In genomic region chr17:82582208-82582607, GRCh38 we compare ENCODE assay signal across 24 cellular contexts.
A peak's percentile ranks its signal among the peaks of the same experiment; 100 is the strongest.
DNase-seq lines count a peak whose midpoint lies in the region; ATAC-seq and TF ChIP-seq lines count a peak whose summit lies in the region.
"Had no signal": no experiment of that assay in that cellular context is flagged by ENCODE, and none has a peak within 500 bp of the region (broad histone marks: within the 10 kb centered on the region; RNA-seq: fewer than 3 reads in every experiment).

No MANE protein-coding gene starts in this region.

- H3K9ac ChIP-seq in BLaER1 treated with 17β-estradiol and CSF1 and Interleukin-3, amounts not matched to agents 10 nM and 100 nM: peak overlapping the region in 8 of 11 experiments; percentile 0 to 56 (median 30); a peak in 5 of 22 replicates
- peak overlapping the region; percentile 19 for H3K9ac ChIP-seq in GM23248

- H3K27me3 ChIP-seq in BLaER1 treated with 17β-estradiol and CSF1 and Interleukin-3, amounts not matched to agents 10 nM and 100 nM: no peaks in the 10 kb centered on the region
- H3K27me3 ChIP-seq in GM23248 (replicated peaks; ENCODE audit: insufficient read depth) (no peaks in the 10 kb centered on the region), adrenal gland (no peaks in the 10 kb centered on the region)
- H3K27me3 ChIP-seq: breast epithelium, esophagus squamous epithelium, heart left ventricle, testis had no signal

- in situ Hi-C loops in GM23248 (cut with MboI): no loop called here

- DNase-seq in GM23248 (peak; percentile 83), adrenal gland (peak; percentile 54 to 84 (median 67)), iris pigment epithelial cell (ENCODE audit: low read depth) (peak; percentile 31), NCI-H524 treated with DMSO at 0.1 percent for 48 hours (lab: John Stamatoyannopoulos, UW) (no peak), left colon (no peak)
- DNase-seq: activated CD4-positive, alpha-beta T cell treated with anti-CD3 and anti-CD28 coated beads, Interleukin-2, amount 50 U/mL, for 48 hours; DMS153; esophagus squamous epithelium; heart left ventricle; mammary epithelial cell; naive thymus-derived CD4-positive, alpha-beta T cell; NCI-H1930; NCI-H510A; stimulated activated CD4-positive, alpha-beta T cell treated with anti-CD3 and anti-CD28 coated beads, Interleukin-4, amount 100 ng/mL, for 4 hours; testis; WERI-Rb-1 had no signal

- H3K36me3 ChIP-seq in BLaER1 treated with 17β-estradiol and CSF1 and Interleukin-3, amounts not matched to agents 10 nM and 100 nM: peaks cover 60 to 81% (median 71%) of the 10 kb centered on the region in 11 experiments
- peaks cover 26% of the 10 kb centered on the region; the same call in 1 of the 2 replicates for H3K36me3 ChIP-seq in GM23248 (ENCODE audit: low read depth)
- peaks cover 0 to 26% of the 10 kb centered on the region in 2 donors for H3K36me3 ChIP-seq in adrenal gland (replicated peaks in 1 of 2)

- WGBS in GM23248 (ENCODE audit: low coverage in 1 of 2, low lambda C conversion rate in 2 of 2, missing lambda C conversion rate in 2 of 2), 2 experiments: 56 to 64% methylated on average over 8 of the region's 8 CpGs
- 45 to 59% (median 55%) methylated on average over 5 to 8 of the region's 8 CpGs for WGBS in adrenal gland, 4 donors

- peaks cover 22% of the 10 kb centered on the region for H3F3A ChIP-seq in GM23248 (ENCODE audit: insufficient read depth)

- TF ChIP-seq CTCF in adrenal gland (IDR thresholded peaks at IDR 0.05): no peak

- no peaks in the 10 kb centered on the region for H3K9me2 ChIP-seq in GM23248 (ENCODE audit: insufficient read depth)

- H4K20me1 ChIP-seq in BLaER1 treated with 17β-estradiol and CSF1 and Interleukin-3, amounts not matched to agents 10 nM and 100 nM: peaks cover 11 to 70% (median 43%) of the 10 kb centered on the region in 11 experiments; a peak in 16 of 22 replicates
- H4K20me1 ChIP-seq in GM23248 (ENCODE audit: insufficient read depth): no peaks in the 10 kb centered on the region

- H2AFZ ChIP-seq in GM23248: no peak overlapping the region

- H3K27ac ChIP-seq in BLaER1 treated with 17β-estradiol and CSF1 and Interleukin-3, amounts not matched to agents 10 nM and 100 nM: peak overlapping the region in 8 of 11 experiments; percentile 2 to 51 (median 36); a peak in 11 of 22 replicates
- H3K27ac ChIP-seq in GM23248: peak overlapping the region; percentile 60
- peak overlapping the region in 2 of 5 donors; percentile 36 to 48 for H3K27ac ChIP-seq in adrenal gland
- H3K27ac ChIP-seq: prostate gland, testis, WERI-Rb-1 had no signal

- peaks cover 26 to 57% (median 44%) of the 10 kb centered on the region in 10 experiments for H3K4me1 ChIP-seq in BLaER1 treated with 17β-estradiol and CSF1 and Interleukin-3, amounts not matched to agents 10 nM and 100 nM
- H3K4me1 ChIP-seq in GM23248 (ENCODE audit: insufficient read depth): no peaks in the 10 kb centered on the region; the same call in 1 of the 2 replicates
- peaks cover 9 to 15% of the 10 kb centered on the region in 2 donors for H3K4me1 ChIP-seq in adrenal gland (replicated peaks in 1 of 2)
- H3K4me1 ChIP-seq: breast epithelium, prostate gland, testis had no signal

- intact Hi-C loops in adrenal gland (cut with DNase I) (no loop called here), left colon (cut with DNase I, micrococcal nuclease) (no loop called here)

- H3K4me2 ChIP-seq in BLaER1 treated with 17β-estradiol and CSF1 and Interleukin-3, amounts not matched to agents 10 nM and 100 nM: peak overlapping the region in 8 of 11 experiments; percentile 16 to 65 (median 31); a peak in 13 of 22 replicates
- H3K4me2 ChIP-seq in GM23248 (ENCODE audit: unreplicated experiment): no peak overlapping the region
- H3K4me2 ChIP-seq: smooth muscle cell had no signal

- peaks cover 32% of the 10 kb centered on the region for H3K79me2 ChIP-seq in GM23248 (ENCODE audit: insufficient read depth)

- no peak overlapping the region for H3K4me3 ChIP-seq in BLaER1 treated with 17β-estradiol and CSF1 and Interleukin-3, amounts not matched to agents 10 nM and 100 nM
- H3K4me3 ChIP-seq in GM23248 (no peak overlapping the region), adrenal gland (no peak overlapping the region)
- H3K4me3 ChIP-seq: breast epithelium, esophagus squamous epithelium, heart left ventricle, prostate gland, smooth muscle cell, testis had no signal

- TF ChIP-seq POLR2A in adrenal gland (IDR thresholded peaks at IDR 0.05): no peak

- no peaks in the 10 kb centered on the region for H3K9me3 ChIP-seq in BLaER1 treated with 17β-estradiol and CSF1 and Interleukin-3, amounts not matched to agents 10 nM and 100 nM (replicated peaks in 1 of 11)
- H3K9me3 ChIP-seq in GM23248 (ENCODE audit: low read depth) (no peaks in the 10 kb centered on the region), adrenal gland (replicated peaks in 1 of 3) (no peaks in the 10 kb centered on the region)
- H3K9me3 ChIP-seq: breast epithelium, esophagus squamous epithelium, heart left ventricle, prostate gland, testis had no signal

- ATAC-seq in GM19397 (IDR thresholded peaks at IDR 0.05; ENCODE audit: unreplicated experiment) (no peak), GM18511 (IDR thresholded peaks at IDR 0.05; ENCODE audit: unreplicated experiment) (no peak), left colon (no peak)
- ATAC-seq: activated naive CD4-positive, alpha-beta T cell treated with anti-CD3 and anti-CD28 coated beads, Interleukin-2, amount 50 U/mL, for 72 hours; naive thymus-derived CD4-positive, alpha-beta T cell; Right ventricle myocardium inferior had no signal

Comparison
In these comparisons a context has a peak if more than half of its experiments do, and no peak if none do; other contexts are left out.
1. DNase-seq: peak in GM23248 (single experiment), adrenal gland (7 of 7) and iris pigment epithelial cell (single experiment); none in NCI-H524 treated with DMSO at 0.1 percent for 48 hours (single experiment) and left colon (0 of 2).